ENCODE assay signal across 23 cellular contexts in genomic region chr10:12396567-12396966, GRCh38. TPM values are rescaled to one million over a fixed set of nuclear protein-coding genes. Genes with fewer than 3 reads are reported as not detected.
DNase-seq lines count a peak whose midpoint lies in the region; ATAC-seq and TF ChIP-seq lines count a peak whose summit lies in the region.
"Had no signal": no experiment of that assay in that cellular context is flagged by ENCODE, and none has a peak within 500 bp of the region (broad histone marks: within the 10 kb centered on the region; RNA-seq: fewer than 3 reads in every experiment).

No MANE protein-coding gene starts in this region.

- no peaks in the 10 kb centered on the region for H3K27me3 ChIP-seq in AG04450 (ENCODE audit: control insufficient read depth, insufficient read depth, low read length)
- no peaks in the 10 kb centered on the region for H3K27me3 ChIP-seq in MG63

- peak overlapping the region; percentile 39 for H3K27ac ChIP-seq in AG04450 (ENCODE audit: low read depth, low read length)
- H3K27ac ChIP-seq: heart right ventricle had no signal

- CTCF ChIA-PET in AG04450 (lab: Charles Lee) = interaction anchor here (1.2 kb wide), 1 partner anchor 314 kb away, joined by 3 read pairs; no protein-coding TSS in a partner anchor

- H3K27ac Mint-ChIP-seq in brain (peak overlapping the region in 3 of 5 experiments; percentile 42 to 90 (median 72)), naive B cell (peak overlapping the region in 5 of 6 donors; percentile 38 to 81 (median 69))
- H3K27ac Mint-ChIP-seq: mesothelial cell of epicardium, type B pancreatic cell had no signal

- H3K4me1 Mint-ChIP-seq in brain (peaks cover 39% of the 10 kb centered on the region), naive B cell (peaks cover 64 to 73% (median 69%) of the 10 kb centered on the region in 3 donors)

- no peaks in the 10 kb centered on the region; the same call in 1 of the 2 replicates for H3K9me3 ChIP-seq in AG04450 (ENCODE audit: control insufficient read depth, insufficient read depth, low read length)
- H3K9me3 ChIP-seq in MG63 = no peaks in the 10 kb centered on the region

- H3K27me3 Mint-ChIP-seq in brain (no peaks in the 10 kb centered on the region), naive B cell (no peaks in the 10 kb centered on the region)
- H3K27me3 Mint-ChIP-seq: IgD-negative memory B cell; stimulated activated memory B cell treated with anti-CD40 and anti-IgM and Interleukin-4, amounts not matched to agents 10 μg/mL and 1 μg/mL and 100 μg/mL, for 72 hours had no signal

- H3K9me3 Mint-ChIP-seq in brain (no peaks in the 10 kb centered on the region), naive B cell (no peaks in the 10 kb centered on the region)
- H3K9me3 Mint-ChIP-seq: IgD-negative memory B cell; mesothelial cell of epicardium; stimulated activated memory B cell treated with anti-CD40 and anti-IgM and Interleukin-4, amounts not matched to agents 10 μg/mL and 1 μg/mL and 100 μg/mL, for 72 hours; type B pancreatic cell had no signal

- ATAC-seq in naive B cell (ENCODE audit: low read depth in 2 of 2) (no peak), GM18502 (IDR thresholded peaks at IDR 0.05; ENCODE audit: poor library complexity, unreplicated experiment) (no peak)
- ATAC-seq: stimulated activated memory B cell treated with anti-CD40 and anti-IgM and Interleukin-4, amounts not matched to agents 10 μg/mL and 1 μg/mL and 100 μg/mL, for 72 hours had no signal

- TF ChIP-seq CTCF in AG04450 (IDR thresholded peaks at IDR 0.05; ENCODE audit: low read depth, low read length) (no peak), brain (conservative IDR thresholded peaks at IDR 0.05) (no peak)

- H3K36me3 Mint-ChIP-seq in brain = peaks cover 17% of the 10 kb centered on the region
- no peaks in the 10 kb centered on the region for H3K36me3 Mint-ChIP-seq in naive B cell
- H3K36me3 Mint-ChIP-seq: mesothelial cell of epicardium, type B pancreatic cell had no signal

- 0 out of 2 replicates have a peak, but pooled peaks cover 3% of the 10 kb centered on the region for H3K36me3 ChIP-seq in MG63
- H3K36me3 ChIP-seq: heart right ventricle had no signal

- POLR2A ChIA-PET in AG04450 (lab: Yijun Ruan, JAX) = no interaction called here

- no peak for DNase-seq in AG04450 (ENCODE audit: low read depth, low spot score)
- peak; percentile 84 for DNase-seq in MG63
- no peak for DNase-seq in naive B cell
- DNase-seq in NAMALWA (ENCODE audit: low spot score) = no peak
- DNase-seq in NCI-H345 treated with DMSO at 0.1 percent for 48 hours (lab: John Stamatoyannopoulos, UW; ENCODE audit: unreplicated experiment) = no peak
- no peak for DNase-seq in NCI-H526 treated with DMSO at 0.1 percent for 48 hours (lab: John Stamatoyannopoulos, UW)
- DNase-seq: activated effector memory CD4-positive, alpha-beta T cell treated with anti-CD3 and anti-CD28 coated beads, Interleukin-2, amount 50 U/mL, for 16 hours; amniotic stem cell; effector CD8-positive, alpha-beta T cell; heart right ventricle; MM.1S; NCI-H1694 treated with DMSO at 0.1 percent for 48 hours; NCI-H510A; retina; SHP77; stimulated activated CD4-positive, alpha-beta T cell treated with anti-CD3 and anti-CD28 coated beads, Interleukin-15, amount 100 ng/mL, for 24 hours had no signal

- no peak overlapping the region for H3K4me3 ChIP-seq in AG04450 (ENCODE audit: low read depth, low read length)
- no peak overlapping the region for H3K4me3 ChIP-seq in MG63
- H3K4me3 ChIP-seq: heart right ventricle had no signal

- H3K4me3 Mint-ChIP-seq in brain (peak overlapping the region in 1 of 5 experiments; percentile 32), naive B cell (peak overlapping the region in 1 of 8 donors; percentile 58)
- H3K4me3 Mint-ChIP-seq: mesothelial cell of epicardium; neural crest cell; stimulated activated memory B cell treated with anti-CD40 and anti-IgM and Interleukin-4, amounts not matched to agents 10 μg/mL and 1 μg/mL and 100 μg/mL, for 72 hours; type B pancreatic cell had no signal

RNA-seq across cellular contexts. Expression of gene CAMK1D, which starts 47.2 kb away (rescaled TPM):
- polyA plus RNA-seq in AG04450 (2011; rRNA removed) (8.2 and 10.4 TPM in 2 replicates), brain (ENCODE audit: insufficient read depth, low read depth, low replicate concordance) (169 TPM), naive B cell (ENCODE audit: low read depth in 6 of 6) (10 to 100 TPM; 12.2 to 54.1 (median 35.6) TPM)
- polyA minus RNA-seq in AG04450 (2011; rRNA and poly(A)+ RNA removed) = 6.7 and 8.9 TPM in 2 replicates
- 6.8 and 13.2 TPM in 2 replicates for total RNA-seq in MG63 (2014; rRNA removed; shearing (Covaris generic); ENCODE audit: low replicate concordance)
